15 cellular contexts compared by ENCODE assay signal in genomic region chr1:208042868-208043267, GRCh38.
DNase-seq lines count a peak whose midpoint lies in the region; ATAC-seq and TF ChIP-seq lines count a peak whose summit lies in the region.
"Had no signal": no experiment of that assay in that cellular context is flagged by ENCODE, and none has a peak within 500 bp of the region (broad histone marks: within the 10 kb centered on the region; RNA-seq: fewer than 3 reads in every experiment).

No MANE protein-coding gene starts in this region.

- H3K23ac ChIP-seq in neuronal stem cell (ENCODE audit: low read depth, low read length, poor library complexity) = no peak overlapping the region

- peak overlapping the region; percentile 9 for H3K18ac ChIP-seq in neuronal stem cell (ENCODE audit: low read length)

- H3K4ac ChIP-seq in neuronal stem cell (ENCODE audit: low read length) = no peak overlapping the region

- no peaks in the 10 kb centered on the region for H3K79me1 ChIP-seq in neuronal stem cell (ENCODE audit: low read depth, low read length)

- peaks cover 80% of the 10 kb centered on the region for H3K4me1 ChIP-seq in body of pancreas
- H3K4me1 ChIP-seq in neuronal stem cell (ENCODE audit: control insufficient read depth in 2 of 2, insufficient read depth in 1 of 2, low read depth in 1 of 2, low read length in 2 of 2) = peaks cover 2 to 16% of the 10 kb centered on the region in 2 donors
- H3K4me1 ChIP-seq in colonic mucosa = no peaks in the 10 kb centered on the region
- H3K4me1 ChIP-seq: Caco-2 had no signal

- peaks cover 0 to 6% of the 10 kb centered on the region in 2 donors for H3K36me3 ChIP-seq in body of pancreas (replicated peaks in 1 of 2; ENCODE audit: insufficient read depth in 1 of 2, low read depth in 2 of 2)
- peaks cover 3 to 5% of the 10 kb centered on the region in 2 donors for H3K36me3 ChIP-seq in neuronal stem cell (replicated peaks in 1 of 2; ENCODE audit: control insufficient read depth in 2 of 2, insufficient read depth in 2 of 2, low read length in 2 of 2)
- H3K36me3 ChIP-seq in colonic mucosa = peaks cover 5% of the 10 kb centered on the region
- H3K36me3 ChIP-seq: BLaER1 had no signal

- H4K91ac ChIP-seq in neuronal stem cell (ENCODE audit: low read depth, low read length, poor library complexity) = no peak overlapping the region

- peak overlapping the region; percentile 69 to 87 (median 80) for H3K27ac ChIP-seq in body of pancreas
- no peak overlapping the region for H3K27ac ChIP-seq in neuronal stem cell (replicated peaks; ENCODE audit: low read length)
- no peak overlapping the region for H3K27ac ChIP-seq in colonic mucosa
- H3K27ac ChIP-seq: BLaER1, GM23248 had no signal

- H2BK5ac ChIP-seq in neuronal stem cell (ENCODE audit: low read length) = no peak overlapping the region

- H2BK15ac ChIP-seq in neuronal stem cell (ENCODE audit: low read length) = no peak overlapping the region

- no peak for ATAC-seq in body of pancreas
- ATAC-seq: CD8-positive, alpha-beta T cell had no signal

- no peak overlapping the region for H2BK12ac ChIP-seq in neuronal stem cell (ENCODE audit: low read length)

- no peak overlapping the region for H3K4me3 ChIP-seq in body of pancreas
- peak overlapping the region in 1 of 2 donors; percentile 39 for H3K4me3 ChIP-seq in neuronal stem cell (ENCODE audit: low read length in 2 of 2)
- no peak overlapping the region for H3K4me3 ChIP-seq in colonic mucosa
- H3K4me3 ChIP-seq: BLaER1, GM23248 had no signal

- intact Hi-C loops in body of pancreas (cut with DNase I) (no loop called here), posterior vena cava (cut with DNase I) (no loop called here), colonic mucosa (cut with DNase I) (no loop called here)

- no peak for TF ChIP-seq POLR2A in body of pancreas (IDR thresholded peaks at IDR 0.05)

- no peak overlapping the region for H3K14ac ChIP-seq in neuronal stem cell (ENCODE audit: low read length)

- H3K4me2 ChIP-seq in neuronal stem cell (ENCODE audit: insufficient read depth, low read length, poor library complexity, severe bottlenecking) = no peak overlapping the region

- no peak overlapping the region for H3K9ac ChIP-seq in neuronal stem cell (ENCODE audit: low read depth, low read length, poor library complexity)
- H3K9ac ChIP-seq in colonic mucosa (ENCODE audit: low read depth in 2 of 2, low read length in 2 of 2) = no peak overlapping the region
- H3K9ac ChIP-seq: BLaER1, GM23248 had no signal

- WGBS in body of pancreas, 2 donors = 50 to 51% methylated on average over 13 of the region's 13 CpGs
- no CpG with 5 or more reads among the region's 13 CpGs for WGBS in neuronal stem cell (ENCODE audit: extremely low coverage in 2 of 2, insufficient read length in 2 of 2, insufficient replicate concordance in 1 of 2), 2 donors

- no peak overlapping the region for H4K8ac ChIP-seq in neuronal stem cell (ENCODE audit: low read depth, low read length)

- no peak for TF ChIP-seq CTCF in body of pancreas (IDR thresholded peaks at IDR 0.05)
- no peak for TF ChIP-seq CTCF in colonic mucosa (IDR thresholded peaks at IDR 0.05)

- H3K27me3 ChIP-seq in body of pancreas = no peaks in the 10 kb centered on the region
- H3K27me3 ChIP-seq in neuronal stem cell (ENCODE audit: control insufficient read depth in 3 of 3, insufficient read depth in 3 of 3, low read depth in 1 of 3, low read length in 3 of 3) = no peaks in the 10 kb centered on the region
- H3K27me3 ChIP-seq in colonic mucosa = no peaks in the 10 kb centered on the region

- no peak overlapping the region for H2AK5ac ChIP-seq in neuronal stem cell (ENCODE audit: low read depth, low read length)

- DNase-seq in body of pancreas (peak in 1 of 4 donors; percentile 16), neuronal stem cell (ENCODE audit: low spot score) (no peak), posterior vena cava (ENCODE audit: low spot score) (peak; percentile 62), pons (ENCODE audit: low spot score) (no peak), colonic mucosa (no peak), HuH-7.5 (ENCODE audit: low spot score) (no peak)
- DNase-seq: Caco-2; CD4-positive, CD25-positive, alpha-beta regulatory T cell; CD8-positive, alpha-beta T cell; DMS153; DND-41; GM23248; H7; HCEC 1CT had no signal

- H2BK120ac ChIP-seq in neuronal stem cell (ENCODE audit: low read depth, low read length) = no peak overlapping the region

- H3K9me3 ChIP-seq in body of pancreas = no peaks in the 10 kb centered on the region
- H3K9me3 ChIP-seq in neuronal stem cell (replicated peaks in 1 of 2; ENCODE audit: control insufficient read depth in 2 of 2, insufficient read depth in 1 of 2, low read depth in 1 of 2, low read length in 2 of 2) = no peaks in the 10 kb centered on the region
- H3K9me3 ChIP-seq in colonic mucosa = no peaks in the 10 kb centered on the region
- H3K9me3 ChIP-seq: BLaER1, Caco-2 had no signal

- no peak overlapping the region for H2AFZ ChIP-seq in neuronal stem cell (ENCODE audit: low read length)
- H2AFZ ChIP-seq: GM23248 had no signal

Comparison
In these comparisons a context has a peak if more than half of its experiments do, and no peak if none do; other contexts are left out.
1. H3K27ac ChIP-seq: peak in body of pancreas (4 of 4); none in neuronal stem cell (single experiment) and colonic mucosa (single experiment).